Comparison of ENCODE assay signal across 9 cellular contexts in the genomic region with DNA sequence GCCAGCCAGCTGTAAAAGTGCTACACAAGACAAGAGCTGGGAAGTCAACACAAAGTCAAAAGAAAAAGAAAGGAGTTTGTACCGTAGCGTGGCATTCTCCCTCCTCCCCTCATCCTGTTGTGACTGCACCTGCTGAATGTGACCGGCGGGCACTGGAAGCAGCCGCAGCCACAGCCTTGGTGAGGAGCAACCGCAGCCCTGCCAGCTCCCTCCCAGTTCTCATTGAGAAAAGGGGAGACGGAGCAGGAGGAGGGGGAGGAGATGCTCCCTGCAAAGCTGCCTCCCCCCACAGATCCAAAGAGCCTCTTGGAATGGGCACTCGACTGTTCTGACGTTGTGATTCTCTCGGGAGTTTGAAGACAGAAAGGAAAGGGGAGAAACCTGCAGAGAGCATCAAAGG.
DNase-seq lines count a peak whose midpoint lies in the region; ATAC-seq and TF ChIP-seq lines count a peak whose summit lies in the region.
"Had no signal": no experiment of that assay in that cellular context is flagged by ENCODE, and none has a peak within 500 bp of the region (broad histone marks: within the 10 kb centered on the region; RNA-seq: fewer than 3 reads in every experiment).

No MANE protein-coding gene starts in this region.

- H3K27me3 Mint-ChIP-seq in CD14-positive monocyte (ENCODE audit: low read depth in 3 of 3) = peaks cover 7 to 14% (median 10%) of the 10 kb centered on the region in 3 donors

- peak overlapping the region in 1 of 2 donors; percentile 51 for H3K4me3 Mint-ChIP-seq in CD14-positive monocyte

- no peaks in the 10 kb centered on the region for H3K9me3 ChIP-seq in mammary epithelial cell (replicated peaks; ENCODE audit: insufficient read depth, low read length)
- H3K9me3 ChIP-seq in mucosa of stomach (ENCODE audit: control insufficient read depth, low read length) = no peaks in the 10 kb centered on the region
- H3K9me3 ChIP-seq: HAP-1 had no signal

- TF ChIP-seq CTCF in AG10803 (conservative IDR thresholded peaks at IDR 0.05; ENCODE audit: low read length) (no peak), mammary epithelial cell (conservative IDR thresholded peaks at IDR 0.05 in 1 of 2, IDR thresholded peaks at IDR 0.05 in 1 of 2; ENCODE audit: extremely low read depth in 1 of 2, insufficient read depth in 1 of 2, low read depth in 1 of 2, low read length in 2 of 2) (no peak), CD14-positive monocyte (IDR thresholded peaks at IDR 0.05) (no peak)

- no peak overlapping the region for H3K27ac ChIP-seq in mammary epithelial cell (ENCODE audit: insufficient read depth, low read depth, low read length)

- dilution Hi-C loops in mammary epithelial cell (cut with HindIII; ENCODE audit: low sequenced_read_pairs) = no loop called here

- H3K9me3 Mint-ChIP-seq in CD14-positive monocyte = peaks cover 0 to 2% (median 0%) of the 10 kb centered on the region in 7 donors

- H3K27ac Mint-ChIP-seq in CD14-positive monocyte = peak overlapping the region in 1 of 7 donors; percentile 22

- peak overlapping the region; percentile 9 for H2AFZ ChIP-seq in mammary epithelial cell (ENCODE audit: low read depth, low read length)

- H3K27me3 ChIP-seq in mammary epithelial cell (ENCODE audit: insufficient read depth, low read length) (peaks cover 2% of the 10 kb centered on the region), mucosa of stomach (ENCODE audit: control insufficient read depth, insufficient read depth, low read length) (no peaks in the 10 kb centered on the region)

- ATAC-seq in HG02943 (IDR thresholded peaks at IDR 0.05; ENCODE audit: low read depth, unreplicated experiment) (peak; percentile 47), HG03442 (IDR thresholded peaks at IDR 0.05; ENCODE audit: unreplicated experiment) (no peak)

- no peaks in the 10 kb centered on the region for H3K36me3 ChIP-seq in mammary epithelial cell (ENCODE audit: insufficient read depth, low read length)
- no peaks in the 10 kb centered on the region for H3K36me3 ChIP-seq in mucosa of stomach (ENCODE audit: control insufficient read depth, insufficient read depth, low read length)
- H3K36me3 ChIP-seq: HAP-1 had no signal

- intact Hi-C loops in mammary epithelial cell (cut with micrococcal nuclease) (no loop called here), CD14-positive monocyte (cut with micrococcal nuclease) (no loop called here)

- H3K4me2 ChIP-seq in mammary epithelial cell (ENCODE audit: insufficient read depth, low read depth, low read length) = peak overlapping the region; percentile 47

- BruUV-seq in mammary epithelial cell (replicated peaks; lab: Mats Ljungman, UMichigan) = no TSS peak

- peaks cover 4 to 8% of the 10 kb centered on the region in 2 donors for H3K36me3 Mint-ChIP-seq in CD14-positive monocyte

- peaks cover 11% of the 10 kb centered on the region for H3K4me1 ChIP-seq in mammary epithelial cell (ENCODE audit: insufficient read depth, low read length)
- H3K4me1 ChIP-seq in mucosa of stomach (ENCODE audit: control insufficient read depth, insufficient read depth, low read length) = peaks cover 47% of the 10 kb centered on the region

- in situ Hi-C loops in mammary epithelial cell (cut with MboI; ENCODE audit: low sequenced_read_pairs in 2 of 2) = no loop called here

- H3K79me2 ChIP-seq in mammary epithelial cell (ENCODE audit: insufficient read depth, low read length) = no peaks in the 10 kb centered on the region

- H4K20me1 ChIP-seq in mammary epithelial cell (ENCODE audit: insufficient read depth, low read length) = no peaks in the 10 kb centered on the region

- H3K4me3 ChIP-seq in AG10803 (ENCODE audit: low read length) = 0 out of 2 replicates have a peak overlapping the region, but pooled peaks have one; percentile 9
- H3K4me3 ChIP-seq in mammary epithelial cell (replicated peaks in 1 of 3; ENCODE audit: insufficient read depth in 1 of 3, low read depth in 2 of 3, low read length in 3 of 3) = no peak overlapping the region
- peak overlapping the region; percentile 29 for H3K4me3 ChIP-seq in mucosa of stomach (ENCODE audit: low read length)
- H3K4me3 ChIP-seq: HAP-1 had no signal

- no peak overlapping the region for H3K9ac ChIP-seq in mammary epithelial cell (ENCODE audit: insufficient read depth, low read length)
- peak overlapping the region; percentile 36 for H3K9ac ChIP-seq in mucosa of stomach (ENCODE audit: low read length)

- DNase-seq in AG10803 (ENCODE audit: low read depth) (no peak), mammary epithelial cell (peak; percentile 3), CD14-positive monocyte (ENCODE audit: low spot score) (no peak), hippocampal formation (lab: John Stamatoyannopoulos, UW) (no peak)
- DNase-seq in stimulated activated naive CD4-positive, alpha-beta T cell treated with Interleukin-2 at 50 U/mL for 16 hours (lab: John Stamatoyannopoulos, UW) = no peak

- peaks cover 43% of the 10 kb centered on the region for H3K4me1 Mint-ChIP-seq in CD14-positive monocyte

- 12% methylated on average over 7 of the region's 10 CpGs for WGBS in mammary epithelial cell (ENCODE audit: low coverage, missing lambda C conversion rate)

- CTCF ChIA-PET in mammary epithelial cell (lab: Charles Lee; ENCODE audit: low non-redundant PET) = no interaction called here

Comparison
In these comparisons a context has a peak if more than half of its experiments do, and no peak if none do; other contexts are left out.
1. H3K4me3 ChIP-seq: peak in AG10803 (single experiment) and mucosa of stomach (single experiment); none in mammary epithelial cell (0 of 3).